In genomic region chr5:116153687-116154174, GRCh38 we compare ENCODE assay signal across 1 cellular context.
TF ChIP-seq lines count a peak whose summit lies in the region.

No MANE protein-coding gene starts in this region.

TF ChIP-seq in HEK293, 187 proteins besides CTCF, POLR2A, EP300 and RAD21 (continued from another document and continues in another):
- TF ChIP-seq ZNF645 (tag by site-specific recombination; IDR thresholded peaks at IDR 0.05) (no peak), ZFP3 (tag by site-specific recombination; IDR thresholded peaks at IDR 0.05; ENCODE audit: low read depth) (no peak), ZNF610 (tag by site-specific recombination; IDR thresholded peaks at IDR 0.05; ENCODE audit: borderline replicate concordance) (peak; percentile 59; the same call in 1 of the 2 replicates), KLF7 (tag by site-specific recombination; IDR thresholded peaks at IDR 0.05; ENCODE audit: borderline replicate concordance) (peak; percentile 62; the same call in 1 of the 2 replicates), ZNF626 (tag by site-specific recombination; IDR thresholded peaks at IDR 0.05) (no peak), PRDM1 (tag by site-specific recombination; IDR thresholded peaks at IDR 0.05) (no peak), ZNF837 (tag by site-specific recombination; IDR thresholded peaks at IDR 0.05) (no peak), ZSCAN4 (tag by site-specific recombination; IDR thresholded peaks at IDR 0.05) (no peak), ZBTB17 (tag by site-specific recombination; IDR thresholded peaks at IDR 0.05) (0 out of 2 replicates have a peak, but pooled peaks have one; percentile 19), ZSCAN5A (tag by site-specific recombination; IDR thresholded peaks at IDR 0.05) (no peak), ZNF175 (tag by site-specific recombination; IDR thresholded peaks at IDR 0.05) (no peak), ZNF677 (tag by site-specific recombination; IDR thresholded peaks at IDR 0.05) (no peak), ZBTB7A (tag by site-specific recombination; IDR thresholded peaks at IDR 0.05; ENCODE audit: low read depth) (no peak), ZNF48 (tag by site-specific recombination; IDR thresholded peaks at IDR 0.05) (no peak), TSHZ1 (tag by site-specific recombination; IDR thresholded peaks at IDR 0.05; ENCODE audit: borderline replicate concordance) (no peak), EGR2 (tag by site-specific recombination; IDR thresholded peaks at IDR 0.05; ENCODE audit: low read depth) (no peak), KLF10 (tag by site-specific recombination; IDR thresholded peaks at IDR 0.05) (peak; percentile 59), YY2 (tag by site-specific recombination; IDR thresholded peaks at IDR 0.05) (no peak), ZNF274 (IDR thresholded peaks at IDR 0.05; ENCODE audit: low read length) (no peak), ZNF274 (tag by site-specific recombination; IDR thresholded peaks at IDR 0.05; ENCODE audit: borderline replicate concordance) (no peak), OVOL3 (tag by site-specific recombination; IDR thresholded peaks at IDR 0.05) (peak; percentile 81; the same call in 1 of the 2 replicates), ZSCAN23 (tag by site-specific recombination; IDR thresholded peaks at IDR 0.05) (no peak), FEZF1 (tag by site-specific recombination; IDR thresholded peaks at IDR 0.05) (peak; percentile 90), ZNF692 (tag by site-specific recombination; IDR thresholded peaks at IDR 0.05) (no peak), PBX3 (CRISPR knock-in tag; IDR thresholded peaks at IDR 0.05) (no peak), ZNF184 (tag by site-specific recombination; IDR thresholded peaks at IDR 0.05) (no peak), PRDM4 (tag by site-specific recombination; IDR thresholded peaks at IDR 0.05) (peak; percentile 77), ZNF639 (tag by site-specific recombination; IDR thresholded peaks at IDR 0.05) (no peak), ZNF658 (tag by site-specific recombination; IDR thresholded peaks at IDR 0.05) (no peak), ZNF580 (tag by site-specific recombination; IDR thresholded peaks at IDR 0.05) (peak; percentile 94), ZNF211 (tag by site-specific recombination; IDR thresholded peaks at IDR 0.05; ENCODE audit: low read depth) (no peak), ZNF423 (tag by site-specific recombination; IDR thresholded peaks at IDR 0.05) (no peak; the same call in 1 of the 2 replicates)
- TF ChIP-seq, protein P1, sequence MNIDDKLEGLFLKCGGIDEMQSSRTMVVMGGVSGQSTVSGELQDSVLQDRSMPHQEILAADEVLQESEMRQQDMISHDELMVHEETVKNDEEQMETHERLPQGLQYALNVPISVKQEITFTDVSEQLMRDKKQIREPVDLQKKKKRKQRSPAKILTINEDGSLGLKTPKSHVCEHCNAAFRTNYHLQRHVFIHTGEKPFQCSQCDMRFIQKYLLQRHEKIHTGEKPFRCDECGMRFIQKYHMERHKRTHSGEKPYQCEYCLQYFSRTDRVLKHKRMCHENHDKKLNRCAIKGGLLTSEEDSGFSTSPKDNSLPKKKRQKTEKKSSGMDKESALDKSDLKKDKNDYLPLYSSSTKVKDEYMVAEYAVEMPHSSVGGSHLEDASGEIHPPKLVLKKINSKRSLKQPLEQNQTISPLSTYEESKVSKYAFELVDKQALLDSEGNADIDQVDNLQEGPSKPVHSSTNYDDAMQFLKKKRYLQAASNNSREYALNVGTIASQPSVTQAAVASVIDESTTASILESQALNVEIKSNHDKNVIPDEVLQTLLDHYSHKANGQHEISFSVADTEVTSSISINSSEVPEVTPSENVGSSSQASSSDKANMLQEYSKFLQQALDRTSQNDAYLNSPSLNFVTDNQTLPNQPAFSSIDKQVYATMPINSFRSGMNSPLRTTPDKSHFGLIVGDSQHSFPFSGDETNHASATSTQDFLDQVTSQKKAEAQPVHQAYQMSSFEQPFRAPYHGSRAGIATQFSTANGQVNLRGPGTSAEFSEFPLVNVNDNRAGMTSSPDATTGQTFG (tag by site-specific recombination; IDR thresholded peaks at IDR 0.05; ENCODE audit: borderline replicate concordance) = no peak
- TF ChIP-seq, protein P2, sequence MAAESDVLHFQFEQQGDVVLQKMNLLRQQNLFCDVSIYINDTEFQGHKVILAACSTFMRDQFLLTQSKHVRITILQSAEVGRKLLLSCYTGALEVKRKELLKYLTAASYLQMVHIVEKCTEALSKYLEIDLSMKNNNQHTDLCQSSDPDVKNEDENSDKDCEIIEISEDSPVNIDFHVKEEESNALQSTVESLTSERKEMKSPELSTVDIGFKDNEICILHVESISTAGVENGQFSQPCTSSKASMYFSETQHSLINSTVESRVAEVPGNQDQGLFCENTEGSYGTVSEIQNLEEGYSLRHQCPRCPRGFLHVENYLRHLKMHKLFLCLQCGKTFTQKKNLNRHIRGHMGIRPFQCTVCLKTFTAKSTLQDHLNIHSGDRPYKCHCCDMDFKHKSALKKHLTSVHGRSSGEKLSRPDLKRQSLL (tag by site-specific recombination; IDR thresholded peaks at IDR 0.05) = peak; percentile 69; the same call in 1 of the 2 replicates
